In genomic region chr18:22539045-22539444, GRCh38 we compare ENCODE assay signal across 13 cellular contexts.
"Had no signal": no experiment of that assay in that cellular context is flagged by ENCODE, and none has a peak within 500 bp of the region (broad histone marks: within the 10 kb centered on the region; RNA-seq: fewer than 3 reads in every experiment).

No MANE protein-coding gene starts in this region.

- DNase-seq: activated CD4-positive, alpha-beta T cell treated with anti-CD3 and anti-CD28 coated beads, Interleukin-2, amount 10 ng/mL, durations not matched to agents 7 days and 5 days; activated CD8-positive, alpha-beta memory T cell treated with anti-CD3 and anti-CD28 coated beads for 24 hours; activated naive CD4-positive, alpha-beta T cell treated with anti-CD3 and anti-CD28 coated beads for 36 hours; dermis blood vessel endothelial cell; endodermal cell; left lung; mesenchymal stem cell; nephron progenitor cell; SK-N-SH had no signal

- H3K36me3 ChIP-seq: left lung, ovary had no signal

- ATAC-seq: activated T-helper 17 cell treated with anti-CD3 and anti-CD28 coated beads, Interleukin-2, amount 50 U/mL, for 72 hours; left lung; WTC11 had no signal

- H3K27ac ChIP-seq: left lung, ovary had no signal

- H3K27me3 ChIP-seq: left lung, ovary had no signal

- H3K4me3 ChIP-seq: left lung, ovary, smooth muscle cell had no signal

- H3K4me1 ChIP-seq: left lung had no signal

- H3K9me3 ChIP-seq: left lung, ovary, SK-N-SH had no signal
